1 cellular context compared by ENCODE assay signal in the genomic region with DNA sequence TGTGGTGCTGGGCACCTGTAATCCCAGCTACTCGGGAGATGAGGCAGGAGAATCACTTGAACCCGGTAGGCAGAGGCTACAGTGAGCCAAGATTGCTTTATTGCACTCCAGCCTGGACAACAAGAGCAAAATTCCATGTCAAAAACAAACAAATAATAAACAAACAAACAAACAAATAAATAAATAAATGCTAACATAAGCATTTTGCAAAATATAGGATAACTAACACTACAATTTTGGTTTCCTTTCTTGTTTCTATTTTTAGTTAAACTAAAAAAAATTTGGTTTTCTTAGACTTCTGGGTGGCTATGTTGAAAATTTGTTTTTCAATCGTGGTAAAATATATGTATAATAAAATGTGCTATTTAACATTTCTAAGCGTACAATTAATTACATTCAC.
TF ChIP-seq lines count a peak whose summit lies in the region.

No MANE protein-coding gene starts in this region.

TF ChIP-seq in HepG2, 621 proteins besides CTCF, POLR2A, EP300 and RAD21 (continued from another document):
- TF ChIP-seq, protein P1, sequence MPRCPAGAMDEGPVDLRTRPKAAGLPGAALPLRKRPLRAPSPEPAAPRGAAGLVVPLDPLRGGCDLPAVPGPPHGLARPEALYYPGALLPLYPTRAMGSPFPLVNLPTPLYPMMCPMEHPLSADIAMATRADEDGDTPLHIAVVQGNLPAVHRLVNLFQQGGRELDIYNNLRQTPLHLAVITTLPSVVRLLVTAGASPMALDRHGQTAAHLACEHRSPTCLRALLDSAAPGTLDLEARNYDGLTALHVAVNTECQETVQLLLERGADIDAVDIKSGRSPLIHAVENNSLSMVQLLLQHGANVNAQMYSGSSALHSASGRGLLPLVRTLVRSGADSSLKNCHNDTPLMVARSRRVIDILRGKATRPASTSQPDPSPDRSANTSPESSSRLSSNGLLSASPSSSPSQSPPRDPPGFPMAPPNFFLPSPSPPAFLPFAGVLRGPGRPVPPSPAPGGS (CRISPR knock-in tag; IDR thresholded peaks at IDR 0.05), result no peak
- TF ChIP-seq, protein P2, sequence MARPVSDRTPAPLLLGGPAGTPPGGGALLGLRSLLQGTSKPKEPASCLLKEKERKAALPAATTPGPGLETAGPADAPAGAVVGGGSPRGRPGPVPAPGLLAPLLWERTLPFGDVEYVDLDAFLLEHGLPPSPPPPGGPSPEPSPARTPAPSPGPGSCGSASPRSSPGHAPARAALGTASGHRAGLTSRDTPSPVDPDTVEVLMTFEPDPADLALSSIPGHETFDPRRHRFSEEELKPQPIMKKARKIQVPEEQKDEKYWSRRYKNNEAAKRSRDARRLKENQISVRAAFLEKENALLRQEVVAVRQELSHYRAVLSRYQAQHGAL (CRISPR knock-in tag; IDR thresholded peaks at IDR 0.05; ENCODE audit: not compliant biosample characterization), result no peak
- TF ChIP-seq, protein P3, sequence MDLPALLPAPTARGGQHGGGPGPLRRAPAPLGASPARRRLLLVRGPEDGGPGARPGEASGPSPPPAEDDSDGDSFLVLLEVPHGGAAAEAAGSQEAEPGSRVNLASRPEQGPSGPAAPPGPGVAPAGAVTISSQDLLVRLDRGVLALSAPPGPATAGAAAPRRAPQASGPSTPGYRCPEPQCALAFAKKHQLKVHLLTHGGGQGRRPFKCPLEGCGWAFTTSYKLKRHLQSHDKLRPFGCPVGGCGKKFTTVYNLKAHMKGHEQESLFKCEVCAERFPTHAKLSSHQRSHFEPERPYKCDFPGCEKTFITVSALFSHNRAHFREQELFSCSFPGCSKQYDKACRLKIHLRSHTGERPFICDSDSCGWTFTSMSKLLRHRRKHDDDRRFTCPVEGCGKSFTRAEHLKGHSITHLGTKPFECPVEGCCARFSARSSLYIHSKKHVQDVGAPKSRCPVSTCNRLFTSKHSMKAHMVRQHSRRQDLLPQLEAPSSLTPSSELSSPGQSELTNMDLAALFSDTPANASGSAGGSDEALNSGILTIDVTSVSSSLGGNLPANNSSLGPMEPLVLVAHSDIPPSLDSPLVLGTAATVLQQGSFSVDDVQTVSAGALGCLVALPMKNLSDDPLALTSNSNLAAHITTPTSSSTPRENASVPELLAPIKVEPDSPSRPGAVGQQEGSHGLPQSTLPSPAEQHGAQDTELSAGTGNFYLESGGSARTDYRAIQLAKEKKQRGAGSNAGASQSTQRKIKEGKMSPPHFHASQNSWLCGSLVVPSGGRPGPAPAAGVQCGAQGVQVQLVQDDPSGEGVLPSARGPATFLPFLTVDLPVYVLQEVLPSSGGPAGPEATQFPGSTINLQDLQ (CRISPR knock-in tag; IDR thresholded peaks at IDR 0.05), result no peak
- TF ChIP-seq EED (CRISPR knock-in tag; IDR thresholded peaks at IDR 0.05) (no peak), ZNF792 (CRISPR knock-in tag; IDR thresholded peaks at IDR 0.05) (no peak), ZNF329 (CRISPR knock-in tag; IDR thresholded peaks at IDR 0.05; ENCODE audit: low read depth) (no peak), ZNF646 (CRISPR knock-in tag; IDR thresholded peaks at IDR 0.05) (no peak), MAFF (IDR thresholded peaks at IDR 0.05; ENCODE audit: low read depth, low read length) (peak; percentile 66; the same call in 1 of the 2 replicates)
TF ChIP-seq in HepG2: peak in this region for 2.
